8 cellular contexts compared by ENCODE assay signal in genomic region chr14:102088012-102088792, GRCh38. TPM values are rescaled to one million over a fixed set of nuclear protein-coding genes. Genes with fewer than 3 reads are reported as not detected.
A peak's percentile ranks its signal among the peaks of the same experiment; 100 is the strongest.
DNase-seq lines count a peak whose midpoint lies in the region; ATAC-seq and TF ChIP-seq lines count a peak whose summit lies in the region.

No MANE protein-coding gene starts in this region.

- WGBS in HUES64, result 67% methylated on average over 39 of the region's 39 CpGs

- intact Hi-C loops in activated CD8-positive, alpha-beta T cell treated with anti-CD3 and anti-CD28 coated beads for 36 hours (cut with micrococcal nuclease), result loop anchor here (10.0 kb wide), 1 partner anchor 63 kb away; no protein-coding TSS in a partner anchor

- peaks cover 21% of the 10 kb centered on the region; the same call in 1 of the 2 replicates for H3K4me1 ChIP-seq in HUES64 (ENCODE audit: insufficient read depth, low read length)
- H3K4me1 ChIP-seq in effector memory CD4-positive, alpha-beta T cell (ENCODE audit: control insufficient read depth, insufficient read depth, low read length, poor library complexity, severe bottlenecking), result peaks cover 26% of the 10 kb centered on the region

- peak overlapping the region; percentile 97 for H3K9ac ChIP-seq in HUES64 (ENCODE audit: low read depth, low read length)

- peak overlapping the region; percentile 92 for H3K4me3 Mint-ChIP-seq in activated CD8-positive, alpha-beta T cell treated with anti-CD3 and anti-CD28 coated beads for 36 hours
- H3K4me3 Mint-ChIP-seq in mesothelial cell of epicardium, result peak overlapping the region; percentile 64

- no peaks in the 10 kb centered on the region for H3K9me3 ChIP-seq in HUES64 (ENCODE audit: insufficient read depth, low read depth, low read length)
- H3K9me3 ChIP-seq in effector memory CD4-positive, alpha-beta T cell (ENCODE audit: control insufficient read depth, low read length), result no peaks in the 10 kb centered on the region

- no peaks in the 10 kb centered on the region for H3K27me3 ChIP-seq in HUES64 (ENCODE audit: insufficient read depth, low read length)
- H3K27me3 ChIP-seq in effector memory CD4-positive, alpha-beta T cell (replicated peaks; ENCODE audit: control insufficient read depth, insufficient read depth, low read length, poor library complexity, severe bottlenecking), result no peaks in the 10 kb centered on the region

- CTCF ChIA-PET in activated CD8-positive, alpha-beta T cell treated with anti-CD3 and anti-CD28 coated beads for 36 hours (lab: Charles Lee), result interaction anchor here (0.7 to 1.9 kb wide), 4 partner anchors 8 to 229 kb away, joined by 3 to 14 read pairs (median 4); no protein-coding TSS in a partner anchor

- peaks cover 30% of the 10 kb centered on the region for H3K36me3 ChIP-seq in HUES64 (ENCODE audit: insufficient read depth, low read length)
- peaks cover 26% of the 10 kb centered on the region for H3K36me3 ChIP-seq in effector memory CD4-positive, alpha-beta T cell (ENCODE audit: control insufficient read depth, insufficient read depth, low read length)

- TF ChIP-seq CTCF in activated CD8-positive, alpha-beta T cell treated with anti-CD3 and anti-CD28 coated beads for 36 hours (IDR thresholded peaks at IDR 0.05), result no peak
- no peak for TF ChIP-seq CTCF in mesothelial cell of epicardium (IDR thresholded peaks at IDR 0.05; ENCODE audit: unreplicated experiment)

- no peaks in the 10 kb centered on the region for H3K27me3 Mint-ChIP-seq in activated CD8-positive, alpha-beta T cell treated with anti-CD3 and anti-CD28 coated beads for 36 hours
- H3K27me3 Mint-ChIP-seq in mesothelial cell of epicardium (ENCODE audit: low read depth), result no peaks in the 10 kb centered on the region

- ATAC-seq in activated CD8-positive, alpha-beta T cell treated with anti-CD3 and anti-CD28 coated beads for 36 hours, result peak; percentile 22

- H3K4me3 ChIP-seq in HUES64 (ENCODE audit: low read length), result peak overlapping the region; percentile 87
- H3K4me3 ChIP-seq in effector memory CD4-positive, alpha-beta T cell (ENCODE audit: insufficient read depth, low read depth, low read length, poor library complexity, severe bottlenecking), result peak overlapping the region; percentile 92

- H3K36me3 Mint-ChIP-seq in activated CD8-positive, alpha-beta T cell treated with anti-CD3 and anti-CD28 coated beads for 36 hours (ENCODE audit: low read depth), result peaks cover 35% of the 10 kb centered on the region
- peaks cover 19% of the 10 kb centered on the region for H3K36me3 Mint-ChIP-seq in mesothelial cell of epicardium

- POLR2A ChIA-PET in activated CD8-positive, alpha-beta T cell treated with anti-CD3 and anti-CD28 coated beads for 36 hours (lab: Charles Lee), result interaction anchor here (0.6 to 2.2 kb wide), 13 partner anchors 9 to 357 kb away, joined by 3 to 11 read pairs (median 6); partner anchors contain the start of genes WDR20 and ZNF839

- peaks cover 37% of the 10 kb centered on the region for H3K4me1 Mint-ChIP-seq in activated CD8-positive, alpha-beta T cell treated with anti-CD3 and anti-CD28 coated beads for 36 hours (ENCODE audit: low read depth)
- H3K4me1 Mint-ChIP-seq in mesothelial cell of epicardium, result peaks cover 48% of the 10 kb centered on the region

- peak overlapping the region; percentile 98 for H3K27ac Mint-ChIP-seq in activated CD8-positive, alpha-beta T cell treated with anti-CD3 and anti-CD28 coated beads for 36 hours
- H3K27ac Mint-ChIP-seq in mesothelial cell of epicardium, result peak overlapping the region; percentile 95

- H3K27ac ChIP-seq in HUES64 (ENCODE audit: low read depth, low read length), result peak overlapping the region; percentile 31
- peak overlapping the region; percentile 99 for H3K27ac ChIP-seq in effector memory CD4-positive, alpha-beta T cell (ENCODE audit: insufficient read depth, low read length, poor library complexity, severe bottlenecking)

- DNase-seq in AG20443 (ENCODE audit: low spot score), result peak; percentile 46
- DNase-seq in activated CD8-positive, alpha-beta T cell treated with anti-CD3 and anti-CD28 coated beads for 36 hours, result peak; percentile 81
- DNase-seq in effector memory CD4-positive, alpha-beta T cell, result peak; percentile 4 to 38 (median 30)
- DNase-seq in mesothelial cell of epicardium (ENCODE audit: low spot score in 2 of 2, unreplicated experiment in 2 of 2), result peak in 1 of 2 experiments; percentile 60
- DNase-seq in stimulated activated CD8-positive, alpha-beta memory T cell treated with anti-CD3 and anti-CD28 coated beads, Interleukin-4, amount 100 ng/mL, for 4 hours (ENCODE audit: low read depth in 2 of 2, low spot score in 1 of 2), result peak; percentile 28 to 55
- no peak for DNase-seq in HuH-7.5 (ENCODE audit: low spot score)
- no peak for DNase-seq in HuH-7 (ENCODE audit: low spot score)

- H3K9me3 Mint-ChIP-seq in activated CD8-positive, alpha-beta T cell treated with anti-CD3 and anti-CD28 coated beads for 36 hours, result no peaks in the 10 kb centered on the region
- no peaks in the 10 kb centered on the region for H3K9me3 Mint-ChIP-seq in mesothelial cell of epicardium

RNA-seq across cellular contexts. Expression of gene HSP90AA1, which starts 1.4 kb away (rescaled TPM):
- polyA plus RNA-seq in HUES64 (2013, experiment 1 of 2), result 836 TPM
- 789 TPM for polyA plus RNA-seq in HUES64 (2013, experiment 2 of 2)
- total RNA-seq in activated CD8-positive, alpha-beta T cell treated with anti-CD3 and anti-CD28 coated beads for 36 hours, result 1,000 to 10,000 TPM; 1,101 to 1,115 TPM
- total RNA-seq in mesothelial cell of epicardium, result 325 to 330 TPM (median 330 TPM) in 3 replicates

RNA-seq across cellular contexts. Expression of gene WDR20, which starts 51.5 kb away (rescaled TPM):
- polyA plus RNA-seq in HUES64 (2013, experiment 1 of 2), result 16.1 TPM
- 18.7 TPM for polyA plus RNA-seq in HUES64 (2013, experiment 2 of 2)
- 10 to 100 TPM; 18.5 to 21.6 TPM for total RNA-seq in activated CD8-positive, alpha-beta T cell treated with anti-CD3 and anti-CD28 coated beads for 36 hours
- 39.2 to 41.5 TPM (median 39.5 TPM) in 3 replicates for total RNA-seq in mesothelial cell of epicardium

Comparison
In these comparisons a context has a peak if more than half of its experiments do, and no peak if none do; other contexts are left out.
1. DNase-seq: peak in AG20443 (single experiment), activated CD8-positive, alpha-beta T cell treated with anti-CD3 and anti-CD28 coated beads for 36 hours (single experiment), effector memory CD4-positive, alpha-beta T cell (3 of 3) and stimulated activated CD8-positive, alpha-beta memory T cell treated with anti-CD3 and anti-CD28 coated beads, Interleukin-4, amount 100 ng/mL, for 4 hours (2 of 2); none in HuH-7.5 (single experiment) and HuH-7 (single experiment).